Comparison of ENCODE assay signal across 19 cellular contexts in genomic region chr12:101299346-101299745, GRCh38. TPM values are rescaled to one million over a fixed set of nuclear protein-coding genes. Genes with fewer than 3 reads are reported as not detected.
A peak's percentile ranks its signal among the peaks of the same experiment; 100 is the strongest.
DNase-seq lines count a peak whose midpoint lies in the region; ATAC-seq, FAIRE-seq and TF ChIP-seq lines count a peak whose summit lies in the region.
"Had no signal": no experiment of that assay in that cellular context is flagged by ENCODE, and none has a peak within 500 bp of the region (broad histone marks: within the 10 kb centered on the region; RNA-seq: fewer than 3 reads in every experiment).

No MANE protein-coding gene starts in this region.

- no peak for FAIRE-seq in astrocyte (lab: Jason Lieb, UNC)
- FAIRE-seq: D721Med had no signal

- no peak overlapping the region for H3K4me3 Mint-ChIP-seq in MCF 10A (ENCODE audit: unreplicated experiment)
- no peak overlapping the region for H3K4me3 Mint-ChIP-seq in astrocyte (ENCODE audit: unreplicated experiment)
- no peak overlapping the region for H3K4me3 Mint-ChIP-seq in CD4-positive, alpha-beta T cell
- H3K4me3 Mint-ChIP-seq: immature natural killer cell had no signal

- POLR2A ChIA-PET in MCF 10A (lab: Yijun Ruan, JAX): no interaction called here
- POLR2A ChIA-PET in CD4-positive, alpha-beta T cell (lab: Charles Lee): no interaction called here

- H3K36me3 Mint-ChIP-seq in MCF 10A (ENCODE audit: insufficient read depth, unreplicated experiment) (peaks cover 72% of the 10 kb centered on the region), astrocyte (ENCODE audit: low read depth, unreplicated experiment) (peaks cover 13% of the 10 kb centered on the region)
- peaks cover 85% of the 10 kb centered on the region for H3K36me3 Mint-ChIP-seq in CD4-positive, alpha-beta T cell (ENCODE audit: low read depth)

- no peak for TF ChIP-seq CTCF in breast epithelium (IDR thresholded peaks at IDR 0.05)
- no peak for TF ChIP-seq CTCF in MCF 10A (IDR thresholded peaks at IDR 0.05; ENCODE audit: unreplicated experiment)
- no peak for TF ChIP-seq CTCF in astrocyte (IDR thresholded peaks at IDR 0.05; ENCODE audit: insufficient read depth, low read depth, low read length)
- no peak for TF ChIP-seq CTCF in CD4-positive, alpha-beta T cell (IDR thresholded peaks at IDR 0.05)

- H3K9me3 Mint-ChIP-seq in MCF 10A (ENCODE audit: unreplicated experiment) (no peaks in the 10 kb centered on the region), astrocyte (ENCODE audit: unreplicated experiment) (no peaks in the 10 kb centered on the region)
- no peaks in the 10 kb centered on the region for H3K9me3 Mint-ChIP-seq in CD4-positive, alpha-beta T cell
- H3K9me3 Mint-ChIP-seq: immature natural killer cell had no signal

- H3K4me2 ChIP-seq in astrocyte (ENCODE audit: low read length): peak overlapping the region; percentile 6
- H3K4me2 ChIP-seq: BLaER1 had no signal

- H3K27me3 Mint-ChIP-seq in MCF 10A (ENCODE audit: insufficient read depth, unreplicated experiment) (no peaks in the 10 kb centered on the region), astrocyte (ENCODE audit: low read depth, unreplicated experiment) (no peaks in the 10 kb centered on the region)
- H3K27me3 Mint-ChIP-seq in CD4-positive, alpha-beta T cell: no peaks in the 10 kb centered on the region

- no peak for DNase-seq in breast epithelium (ENCODE audit: low spot score in 2 of 2)
- DNase-seq in MCF 10A (ENCODE audit: unreplicated experiment): no peak
- DNase-seq in astrocyte (ENCODE audit: low read depth): peak; percentile 9
- peak; percentile 59 for DNase-seq in fibroblast of peridontal ligament (ENCODE audit: extremely low read depth)
- no peak for DNase-seq in CD4-positive, alpha-beta T cell
- DNase-seq in posterior vena cava (ENCODE audit: low spot score): no peak
- DNase-seq in T-helper 2 cell: no peak
- DNase-seq: activated CD4-positive, alpha-beta T cell treated with anti-CD3 and anti-CD28 coated beads, Interleukin-2, amount 50 U/mL, for 1 hour; immature natural killer cell; NCI-H1436; NCI-H2171 treated with DMSO at 0.1 percent for 48 hours; NCI-H748 treated with DMSO at 0.1 percent for 48 hours; SHP77; stimulated activated CD4-positive, alpha-beta T cell treated with anti-CD3 and anti-CD28 coated beads, Interleukin-4, amount 100 ng/mL, for 1 hour had no signal

- H3K27me3 ChIP-seq in breast epithelium (no peaks in the 10 kb centered on the region), astrocyte (ENCODE audit: insufficient read depth, low read length) (no peaks in the 10 kb centered on the region)
- no peaks in the 10 kb centered on the region for H3K27me3 ChIP-seq in CD4-positive, alpha-beta T cell (ENCODE audit: control insufficient read depth, insufficient read depth, low read length)
- H3K27me3 ChIP-seq: BLaER1, neutrophil had no signal

- no peaks in the 10 kb centered on the region for H3K79me2 ChIP-seq in astrocyte (ENCODE audit: insufficient read depth, low read length)

- H3K36me3 ChIP-seq in breast epithelium: no peaks in the 10 kb centered on the region
- H3K36me3 ChIP-seq in astrocyte (ENCODE audit: insufficient read depth, low read length): peaks cover 27% of the 10 kb centered on the region

- no peak for TF ChIP-seq POLR2A in breast epithelium (IDR thresholded peaks at IDR 0.05)

- H3K9ac ChIP-seq in astrocyte (ENCODE audit: low read length): no peak overlapping the region
- H3K9ac ChIP-seq: BLaER1 had no signal

- H3K9me3 ChIP-seq in breast epithelium (no peaks in the 10 kb centered on the region), astrocyte (ENCODE audit: insufficient read depth, low read depth, low read length) (no peaks in the 10 kb centered on the region)
- no peaks in the 10 kb centered on the region for H3K9me3 ChIP-seq in CD4-positive, alpha-beta T cell (ENCODE audit: control insufficient read depth, low read length)
- H3K9me3 ChIP-seq: BLaER1, neutrophil had no signal

- H3K27ac Mint-ChIP-seq in MCF 10A (ENCODE audit: low read depth, unreplicated experiment) (no peak overlapping the region), astrocyte (ENCODE audit: unreplicated experiment) (no peak overlapping the region)
- H3K27ac Mint-ChIP-seq in CD4-positive, alpha-beta T cell: no peak overlapping the region
- H3K27ac Mint-ChIP-seq: immature natural killer cell had no signal

- no TSS peak for BruUV-seq in MCF 10A (replicated peaks; lab: Mats Ljungman, UMichigan)

- intact Hi-C loops in breast epithelium (cut with DNase I; ENCODE audit: low total_unique reads) (no loop called here), MCF 10A (cut with micrococcal nuclease) (no loop called here), posterior vena cava (cut with DNase I) (no loop called here)
- intact Hi-C loops in CD4-positive, alpha-beta T cell (cut with DNase I, micrococcal nuclease): no loop called here

- no peaks in the 10 kb centered on the region for H4K20me1 ChIP-seq in astrocyte (ENCODE audit: insufficient read depth, low read length)
- H4K20me1 ChIP-seq: BLaER1 had no signal

- no peaks in the 10 kb centered on the region for H3K4me1 ChIP-seq in breast epithelium
- H3K4me1 ChIP-seq in astrocyte (ENCODE audit: insufficient read depth, low read length): no peaks in the 10 kb centered on the region
- H3K4me1 ChIP-seq: BLaER1 had no signal

- no peak overlapping the region for H2AFZ ChIP-seq in astrocyte (ENCODE audit: low read depth, low read length)

- H3K4me3 ChIP-seq in breast epithelium: peak overlapping the region in 2 of 3 donors; percentile 14 to 35
- H3K4me3 ChIP-seq in astrocyte (ENCODE audit: insufficient read depth, low read depth, low read length): no peak overlapping the region
- H3K4me3 ChIP-seq: BLaER1 had no signal

- H3K4me1 Mint-ChIP-seq in MCF 10A (ENCODE audit: insufficient read depth, unreplicated experiment) (peaks cover 8% of the 10 kb centered on the region), astrocyte (ENCODE audit: low read depth, unreplicated experiment) (peaks cover 4% of the 10 kb centered on the region)
- no peaks in the 10 kb centered on the region for H3K4me1 Mint-ChIP-seq in CD4-positive, alpha-beta T cell (ENCODE audit: low read depth)
- H3K4me1 Mint-ChIP-seq: immature natural killer cell had no signal

- ATAC-seq in CD4-positive, alpha-beta T cell (ENCODE audit: poor library complexity): no peak

- CTCF ChIA-PET in MCF 10A (lab: Yijun Ruan, JAX): no interaction called here
- CTCF ChIA-PET in CD4-positive, alpha-beta T cell (lab: Charles Lee): no interaction called here

- peak overlapping the region; percentile 23 to 85 for H3K27ac ChIP-seq in breast epithelium
- peak overlapping the region; percentile 82 for H3K27ac ChIP-seq in astrocyte (ENCODE audit: low read depth, low read length)
- peak overlapping the region; percentile 70 for H3K27ac ChIP-seq in temporal lobe (ENCODE audit: low read depth, low read length)
- H3K27ac ChIP-seq in CD4-positive, alpha-beta T cell (ENCODE audit: low read depth, low read length): no peak overlapping the region
- H3K27ac ChIP-seq: BLaER1, neutrophil, VCaP had no signal

RNA-seq across cellular contexts. Expression of gene UTP20, which starts 19.4 kb away (rescaled TPM):
- 10 to 100 TPM; 12.5 to 24.4 (median 17.0) TPM for total RNA-seq in breast epithelium
- 10.0 and 15.0 TPM in 2 replicates for total RNA-seq in MCF 10A (2022)
- total RNA-seq in astrocyte: 14.7 and 19.3 TPM in 2 replicates
- total RNA-seq in temporal lobe: 16.0 TPM
- 1 to 10 TPM; 9.1 to 9.6 TPM for total RNA-seq in CD4-positive, alpha-beta T cell
- total RNA-seq in posterior vena cava: 10 to 100 TPM; 11.3 to 15.2 TPM

Comparison
In these comparisons a context has a peak if more than half of its experiments do, and no peak if none do; other contexts are left out.
1. DNase-seq: peak in astrocyte (single experiment) and fibroblast of peridontal ligament (single experiment); none in breast epithelium (0 of 2), MCF 10A (single experiment), CD4-positive, alpha-beta T cell (0 of 10), posterior vena cava (single experiment) and T-helper 2 cell (0 of 5).